Comparison of ENCODE assay signal across 8 cellular contexts in genomic region chr19:2782357-2782935, GRCh38. TPM values are rescaled to one million over a fixed set of nuclear protein-coding genes. Genes with fewer than 3 reads are reported as not detected.
DNase-seq lines count a peak whose midpoint lies in the region; ATAC-seq and TF ChIP-seq lines count a peak whose summit lies in the region.

No MANE protein-coding gene starts in this region.

- H3K4me1 ChIP-seq in Peyer's patch (peaks cover 0 to 39% (median 9%) of the 10 kb centered on the region in 4 donors), rectal smooth muscle tissue (ENCODE audit: control insufficient read depth, insufficient read depth, low read length) (peaks cover 14% of the 10 kb centered on the region)

- TF ChIP-seq POLR2A in Peyer's patch (IDR thresholded peaks at IDR 0.05) (no peak), erythroblast (IDR thresholded peaks at IDR 0.05; ENCODE audit: low read length) (no peak)

- peak overlapping the region; percentile 79 for H3K4me3 ChIP-seq in GM12865 (ENCODE audit: low read depth, low read length)
- peak overlapping the region; percentile 67 to 100 (median 87) for H3K4me3 ChIP-seq in Peyer's patch
- peak overlapping the region; percentile 95 for H3K4me3 ChIP-seq in rectal smooth muscle tissue (ENCODE audit: low read length)

- H3K9me3 ChIP-seq in Peyer's patch: no peaks in the 10 kb centered on the region

- H3K27ac ChIP-seq in Peyer's patch (peak overlapping the region; percentile 86 to 96 (median 92)), rectal smooth muscle tissue (ENCODE audit: low read depth, low read length) (peak overlapping the region; percentile 81)

- no peaks in the 10 kb centered on the region for H3K36me3 ChIP-seq in Peyer's patch
- no peaks in the 10 kb centered on the region for H3K36me3 ChIP-seq in rectal smooth muscle tissue (ENCODE audit: control insufficient read depth, insufficient read depth, low read length)

- DNase-seq in GM12865 (ENCODE audit: low read depth) (no peak), Peyer's patch (no peak), erythroblast (lab: John Stamatoyannopoulos, UW) (peak; percentile 59 to 65), NCI-H82 (lab: John Stamatoyannopoulos, UW) (no peak), cerebellar cortex (ENCODE audit: low spot score) (no peak)

- peak overlapping the region; percentile 72 for H3K9ac ChIP-seq in rectal smooth muscle tissue (ENCODE audit: low read length)

- no peaks in the 10 kb centered on the region for H3K27me3 ChIP-seq in Peyer's patch
- no peaks in the 10 kb centered on the region for H3K27me3 ChIP-seq in rectal smooth muscle tissue (ENCODE audit: control insufficient read depth, insufficient read depth, low read length)

- TF ChIP-seq CTCF in GM12865 (IDR thresholded peaks at IDR 0.05; ENCODE audit: insufficient read depth, low read depth, low read length, missing control alignments): no peak
- TF ChIP-seq CTCF in Peyer's patch (IDR thresholded peaks at IDR 0.05): no peak

- ATAC-seq in HG03571 (IDR thresholded peaks at IDR 0.05; ENCODE audit: unreplicated experiment) (no peak), GM19351 (IDR thresholded peaks at IDR 0.05; ENCODE audit: unreplicated experiment) (no peak)

RNA-seq across cellular contexts. Expression of gene SGTA, which starts 0.6 kb away (rescaled TPM):
- total RNA-seq in Peyer's patch: 10 to 100 TPM; 26.4 to 62.5 (median 45.7) TPM

RNA-seq across cellular contexts. Expression of gene THOP1, which starts 2.9 kb away (rescaled TPM):
- 100 to 1,000 TPM in 1 of 4 donors, 10 to 100 TPM in 3; 24.3 to 142 (median 49.5) TPM for total RNA-seq in Peyer's patch

RNA-seq across cellular contexts. Expression of gene ZNF554, which starts 37.2 kb away (rescaled TPM):
- total RNA-seq in Peyer's patch: 10 to 100 TPM in 1 of 4 donors, 1 to 10 TPM in 3; 2.5 to 15.4 (median 6.7) TPM

RNA-seq across cellular contexts. Expression of gene SLC39A3, which starts 42.6 kb away (rescaled TPM):
- total RNA-seq in Peyer's patch: 10 to 100 TPM; 22.1 to 29.7 (median 26.0) TPM

RNA-seq across cellular contexts. Expression of gene ZNF555, which starts 58.8 kb away (rescaled TPM):
- 1 to 10 TPM; 4.4 to 5.8 (median 4.4) TPM for total RNA-seq in Peyer's patch

Comparison
In these comparisons a context has a peak if more than half of its experiments do, and no peak if none do; other contexts are left out.
1. DNase-seq: peak in erythroblast (2 of 2); none in GM12865 (single experiment), Peyer's patch (0 of 3), NCI-H82 (single experiment) and cerebellar cortex (single experiment).
2. Peak in every context shown above with its lines, with median percentiles within 50 percentile points of each other: H3K4me3 ChIP-seq.